In genomic region chr4:176949022-176949421, GRCh38 we compare ENCODE assay signal across 1 cellular context.
TF ChIP-seq lines count a peak whose summit lies in the region.

No MANE protein-coding gene starts in this region.

TF ChIP-seq in IMR-90, 13 proteins besides CTCF, POLR2A, EP300 and RAD21:
- TF ChIP-seq CHD1 (IDR thresholded peaks at IDR 0.05; ENCODE audit: low read depth, low read length) (no peak), RCOR1 (IDR thresholded peaks at IDR 0.05; ENCODE audit: insufficient replicate concordance, low read length) (no peak), MAFK (IDR thresholded peaks at IDR 0.05; ENCODE audit: low read depth, low read length) (no peak), CEBPB (IDR thresholded peaks at IDR 0.05; ENCODE audit: low read depth, low read length) (peak; percentile 83), SMC3 (IDR thresholded peaks at IDR 0.05; ENCODE audit: low read depth, low read length) (no peak; the same call in 1 of the 2 replicates), MXI1 (IDR thresholded peaks at IDR 0.05; ENCODE audit: borderline replicate concordance, low read depth, low read length) (0 out of 2 replicates have a peak, but pooled peaks have one; percentile 58), USF2 (IDR thresholded peaks at IDR 0.05; ENCODE audit: low read depth, low read length) (no peak)
